1 cellular context compared by ENCODE assay signal in the genomic region with DNA sequence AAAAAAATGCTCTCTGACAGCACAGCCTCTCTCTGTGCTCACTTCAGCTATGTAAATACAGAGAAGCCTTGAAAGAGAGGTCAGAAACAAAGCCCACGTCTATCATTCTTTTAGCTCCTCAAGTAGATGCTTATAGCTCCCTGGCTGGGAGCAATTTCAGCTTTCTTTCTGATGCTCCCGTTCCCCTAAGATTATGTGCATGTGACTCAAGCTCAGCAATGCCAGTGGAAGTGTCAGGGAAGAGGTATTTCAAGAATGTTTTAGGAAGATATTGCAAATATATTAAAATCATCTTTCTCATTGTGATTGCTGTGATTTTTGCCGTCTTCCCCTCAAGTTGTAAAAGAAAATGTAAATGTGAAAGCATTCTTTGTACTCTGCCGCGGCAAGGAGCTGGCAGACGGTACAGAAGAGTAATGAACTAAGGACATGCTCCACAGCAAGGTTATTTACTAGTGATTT.
TF ChIP-seq lines count a peak whose summit lies in the region.

No MANE protein-coding gene starts in this region.

TF ChIP-seq in WTC11, 78 proteins besides CTCF, POLR2A, EP300 and RAD21 (continued from another document):
- TF ChIP-seq, protein P1, sequence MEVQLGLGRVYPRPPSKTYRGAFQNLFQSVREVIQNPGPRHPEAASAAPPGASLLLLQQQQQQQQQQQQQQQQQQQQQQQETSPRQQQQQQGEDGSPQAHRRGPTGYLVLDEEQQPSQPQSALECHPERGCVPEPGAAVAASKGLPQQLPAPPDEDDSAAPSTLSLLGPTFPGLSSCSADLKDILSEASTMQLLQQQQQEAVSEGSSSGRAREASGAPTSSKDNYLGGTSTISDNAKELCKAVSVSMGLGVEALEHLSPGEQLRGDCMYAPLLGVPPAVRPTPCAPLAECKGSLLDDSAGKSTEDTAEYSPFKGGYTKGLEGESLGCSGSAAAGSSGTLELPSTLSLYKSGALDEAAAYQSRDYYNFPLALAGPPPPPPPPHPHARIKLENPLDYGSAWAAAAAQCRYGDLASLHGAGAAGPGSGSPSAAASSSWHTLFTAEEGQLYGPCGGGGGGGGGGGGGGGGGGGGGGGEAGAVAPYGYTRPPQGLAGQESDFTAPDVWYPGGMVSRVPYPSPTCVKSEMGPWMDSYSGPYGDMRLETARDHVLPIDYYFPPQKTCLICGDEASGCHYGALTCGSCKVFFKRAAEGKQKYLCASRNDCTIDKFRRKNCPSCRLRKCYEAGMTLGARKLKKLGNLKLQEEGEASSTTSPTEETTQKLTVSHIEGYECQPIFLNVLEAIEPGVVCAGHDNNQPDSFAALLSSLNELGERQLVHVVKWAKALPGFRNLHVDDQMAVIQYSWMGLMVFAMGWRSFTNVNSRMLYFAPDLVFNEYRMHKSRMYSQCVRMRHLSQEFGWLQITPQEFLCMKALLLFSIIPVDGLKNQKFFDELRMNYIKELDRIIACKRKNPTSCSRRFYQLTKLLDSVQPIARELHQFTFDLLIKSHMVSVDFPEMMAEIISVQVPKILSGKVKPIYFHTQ (CRISPR knock-in tag; IDR thresholded peaks at IDR 0.05) = no peak
- no peak for TF ChIP-seq CREM (CRISPR knock-in tag; IDR thresholded peaks at IDR 0.05)
- TF ChIP-seq RORB (CRISPR knock-in tag; IDR thresholded peaks at IDR 0.05) = no peak
- TF ChIP-seq FOXP1 (CRISPR knock-in tag; IDR thresholded peaks at IDR 0.05; ENCODE audit: borderline replicate concordance) = no peak
- TF ChIP-seq, protein P2, sequence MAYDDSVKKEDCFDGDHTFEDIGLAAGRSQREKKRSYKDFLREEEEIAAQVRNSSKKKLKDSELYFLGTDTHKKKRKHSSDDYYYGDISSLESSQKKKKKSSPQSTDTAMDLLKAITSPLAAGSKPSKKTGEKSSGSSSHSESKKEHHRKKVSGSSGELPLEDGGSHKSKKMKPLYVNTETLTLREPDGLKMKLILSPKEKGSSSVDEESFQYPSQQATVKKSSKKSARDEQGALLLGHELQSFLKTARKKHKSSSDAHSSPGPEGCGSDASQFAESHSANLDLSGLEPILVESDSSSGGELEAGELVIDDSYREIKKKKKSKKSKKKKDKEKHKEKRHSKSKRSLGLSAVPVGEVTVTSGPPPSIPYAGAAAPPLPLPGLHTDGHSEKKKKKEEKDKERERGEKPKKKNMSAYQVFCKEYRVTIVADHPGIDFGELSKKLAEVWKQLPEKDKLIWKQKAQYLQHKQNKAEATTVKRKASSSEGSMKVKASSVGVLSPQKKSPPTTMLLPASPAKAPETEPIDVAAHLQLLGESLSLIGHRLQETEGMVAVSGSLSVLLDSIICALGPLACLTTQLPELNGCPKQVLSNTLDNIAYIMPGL (CRISPR knock-in tag; IDR thresholded peaks at IDR 0.05) = no peak
- TF ChIP-seq ZNF219 (CRISPR knock-in tag; IDR thresholded peaks at IDR 0.05; ENCODE audit: borderline replicate concordance) = no peak
- TF ChIP-seq, protein P3, sequence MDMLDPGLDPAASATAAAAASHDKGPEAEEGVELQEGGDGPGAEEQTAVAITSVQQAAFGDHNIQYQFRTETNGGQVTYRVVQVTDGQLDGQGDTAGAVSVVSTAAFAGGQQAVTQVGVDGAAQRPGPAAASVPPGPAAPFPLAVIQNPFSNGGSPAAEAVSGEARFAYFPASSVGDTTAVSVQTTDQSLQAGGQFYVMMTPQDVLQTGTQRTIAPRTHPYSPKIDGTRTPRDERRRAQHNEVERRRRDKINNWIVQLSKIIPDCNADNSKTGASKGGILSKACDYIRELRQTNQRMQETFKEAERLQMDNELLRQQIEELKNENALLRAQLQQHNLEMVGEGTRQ (CRISPR knock-in tag; IDR thresholded peaks at IDR 0.05) = peak; percentile 52
- TF ChIP-seq, protein P4, sequence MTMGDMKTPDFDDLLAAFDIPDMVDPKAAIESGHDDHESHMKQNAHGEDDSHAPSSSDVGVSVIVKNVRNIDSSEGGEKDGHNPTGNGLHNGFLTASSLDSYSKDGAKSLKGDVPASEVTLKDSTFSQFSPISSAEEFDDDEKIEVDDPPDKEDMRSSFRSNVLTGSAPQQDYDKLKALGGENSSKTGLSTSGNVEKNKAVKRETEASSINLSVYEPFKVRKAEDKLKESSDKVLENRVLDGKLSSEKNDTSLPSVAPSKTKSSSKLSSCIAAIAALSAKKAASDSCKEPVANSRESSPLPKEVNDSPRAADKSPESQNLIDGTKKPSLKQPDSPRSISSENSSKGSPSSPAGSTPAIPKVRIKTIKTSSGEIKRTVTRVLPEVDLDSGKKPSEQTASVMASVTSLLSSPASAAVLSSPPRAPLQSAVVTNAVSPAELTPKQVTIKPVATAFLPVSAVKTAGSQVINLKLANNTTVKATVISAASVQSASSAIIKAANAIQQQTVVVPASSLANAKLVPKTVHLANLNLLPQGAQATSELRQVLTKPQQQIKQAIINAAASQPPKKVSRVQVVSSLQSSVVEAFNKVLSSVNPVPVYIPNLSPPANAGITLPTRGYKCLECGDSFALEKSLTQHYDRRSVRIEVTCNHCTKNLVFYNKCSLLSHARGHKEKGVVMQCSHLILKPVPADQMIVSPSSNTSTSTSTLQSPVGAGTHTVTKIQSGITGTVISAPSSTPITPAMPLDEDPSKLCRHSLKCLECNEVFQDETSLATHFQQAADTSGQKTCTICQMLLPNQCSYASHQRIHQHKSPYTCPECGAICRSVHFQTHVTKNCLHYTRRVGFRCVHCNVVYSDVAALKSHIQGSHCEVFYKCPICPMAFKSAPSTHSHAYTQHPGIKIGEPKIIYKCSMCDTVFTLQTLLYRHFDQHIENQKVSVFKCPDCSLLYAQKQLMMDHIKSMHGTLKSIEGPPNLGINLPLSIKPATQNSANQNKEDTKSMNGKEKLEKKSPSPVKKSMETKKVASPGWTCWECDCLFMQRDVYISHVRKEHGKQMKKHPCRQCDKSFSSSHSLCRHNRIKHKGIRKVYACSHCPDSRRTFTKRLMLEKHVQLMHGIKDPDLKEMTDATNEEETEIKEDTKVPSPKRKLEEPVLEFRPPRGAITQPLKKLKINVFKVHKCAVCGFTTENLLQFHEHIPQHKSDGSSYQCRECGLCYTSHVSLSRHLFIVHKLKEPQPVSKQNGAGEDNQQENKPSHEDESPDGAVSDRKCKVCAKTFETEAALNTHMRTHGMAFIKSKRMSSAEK (CRISPR knock-in tag; IDR thresholded peaks at IDR 0.05; ENCODE audit: borderline replicate concordance) = no peak
- TF ChIP-seq FOXJ3 (CRISPR knock-in tag; IDR thresholded peaks at IDR 0.05; ENCODE audit: borderline replicate concordance) = no peak
- no peak for TF ChIP-seq GTF2I (CRISPR knock-in tag; conservative IDR thresholded peaks at IDR 0.05)
- TF ChIP-seq ZNF317 (CRISPR knock-in tag; IDR thresholded peaks at IDR 0.05; ENCODE audit: borderline replicate concordance, low read depth) = no peak
- TF ChIP-seq, protein P5, sequence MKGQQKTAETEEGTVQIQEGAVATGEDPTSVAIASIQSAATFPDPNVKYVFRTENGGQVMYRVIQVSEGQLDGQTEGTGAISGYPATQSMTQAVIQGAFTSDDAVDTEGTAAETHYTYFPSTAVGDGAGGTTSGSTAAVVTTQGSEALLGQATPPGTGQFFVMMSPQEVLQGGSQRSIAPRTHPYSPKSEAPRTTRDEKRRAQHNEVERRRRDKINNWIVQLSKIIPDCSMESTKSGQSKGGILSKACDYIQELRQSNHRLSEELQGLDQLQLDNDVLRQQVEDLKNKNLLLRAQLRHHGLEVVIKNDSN (CRISPR knock-in tag; IDR thresholded peaks at IDR 0.05) = peak; percentile 68; the same call in 1 of the 2 replicates
- no peak for TF ChIP-seq SOX15 (CRISPR knock-in tag; IDR thresholded peaks at IDR 0.05)
- TF ChIP-seq, protein P6, sequence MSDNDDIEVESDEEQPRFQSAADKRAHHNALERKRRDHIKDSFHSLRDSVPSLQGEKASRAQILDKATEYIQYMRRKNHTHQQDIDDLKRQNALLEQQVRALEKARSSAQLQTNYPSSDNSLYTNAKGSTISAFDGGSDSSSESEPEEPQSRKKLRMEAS (CRISPR knock-in tag; IDR thresholded peaks at IDR 0.05) = peak; percentile 39; the same call in 1 of the 2 replicates
- TF ChIP-seq, protein P7, sequence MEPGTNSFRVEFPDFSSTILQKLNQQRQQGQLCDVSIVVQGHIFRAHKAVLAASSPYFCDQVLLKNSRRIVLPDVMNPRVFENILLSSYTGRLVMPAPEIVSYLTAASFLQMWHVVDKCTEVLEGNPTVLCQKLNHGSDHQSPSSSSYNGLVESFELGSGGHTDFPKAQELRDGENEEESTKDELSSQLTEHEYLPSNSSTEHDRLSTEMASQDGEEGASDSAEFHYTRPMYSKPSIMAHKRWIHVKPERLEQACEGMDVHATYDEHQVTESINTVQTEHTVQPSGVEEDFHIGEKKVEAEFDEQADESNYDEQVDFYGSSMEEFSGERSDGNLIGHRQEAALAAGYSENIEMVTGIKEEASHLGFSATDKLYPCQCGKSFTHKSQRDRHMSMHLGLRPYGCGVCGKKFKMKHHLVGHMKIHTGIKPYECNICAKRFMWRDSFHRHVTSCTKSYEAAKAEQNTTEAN (CRISPR knock-in tag; IDR thresholded peaks at IDR 0.05) = 0 out of 2 replicates have a peak, but pooled peaks have one; percentile 57
TF ChIP-seq in WTC11: peak in this region for 9.
